In the genomic region with DNA sequence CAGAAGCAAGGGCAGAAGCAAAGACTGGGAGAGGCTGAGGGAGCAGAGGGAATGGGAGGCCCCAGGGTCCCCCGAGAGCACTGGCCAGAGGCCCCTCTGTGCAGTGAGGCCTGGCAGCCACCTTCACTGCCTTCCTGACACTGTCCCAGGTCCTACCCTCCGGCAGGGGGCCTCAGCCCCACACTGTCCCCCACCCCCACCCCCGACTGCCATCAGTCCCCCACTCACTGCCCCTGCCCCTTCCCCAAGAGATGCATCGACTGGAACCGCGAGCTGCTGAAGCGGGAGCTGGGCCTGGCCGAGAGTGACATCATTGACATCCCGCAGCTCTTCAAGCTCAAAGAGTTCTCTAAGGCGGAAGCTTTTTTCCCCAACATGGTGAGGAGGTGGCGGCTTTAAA, we compare ENCODE assay signal across 27 cellular contexts. TPM values are rescaled to one million over a fixed set of nuclear protein-coding genes. Genes with fewer than 3 reads are reported as not detected.
"Had no signal": no experiment of that assay in that cellular context is flagged by ENCODE, and none has a peak within 500 bp of the region (broad histone marks: within the 10 kb centered on the region; RNA-seq: fewer than 3 reads in every experiment).

No MANE protein-coding gene starts in this region.

- H3K27ac ChIP-seq: heart right ventricle, left ventricle myocardium inferior, parathyroid adenoma, upper lobe of left lung had no signal

- ATAC-seq: activated CD8-positive, alpha-beta T cell treated with anti-CD3 and anti-CD28 coated beads, Interleukin-2, amount 10 ng/mL, durations not matched to agents 7 days and 5 days; activated naive CD4-positive, alpha-beta T cell treated with anti-CD3 and anti-CD28 coated beads, Interleukin-2, amount 50 U/mL, for 72 hours; activated T-helper 17 cell treated with anti-CD3 and anti-CD28 coated beads, Interleukin-2, amount 50 U/mL, for 72 hours; heart right ventricle; natural killer cell; right cardiac atrium; stimulated activated naive CD8-positive, alpha-beta T cell treated with anti-CD3 and anti-CD28 coated beads, Interleukin-15, Interleukin-2, amounts not matched to agents 100 U/mL and 50 U/mL, for 24 hours had no signal

- DNase-seq: activated CD4-positive, alpha-beta T cell treated with anti-CD3 and anti-CD28 coated beads, Interleukin-2, amount 10 ng/mL, durations not matched to agents 7 days and 5 days; activated CD8-positive, alpha-beta T cell treated with anti-CD3 and anti-CD28 coated beads, Interleukin-2, amount 10 ng/mL, durations not matched to agents 7 days and 5 days; aorta; effector CD4-positive, alpha-beta T cell; foreskin fibroblast; heart right ventricle; immature natural killer cell; left ventricle myocardium inferior; natural killer cell; nucleus accumbens; right cardiac atrium; stimulated activated CD4-positive, alpha-beta T cell treated with anti-CD3 and anti-CD28 coated beads, Interleukin-12 subunit alpha, Interleukin-12 subunit beta, amount 100 ng/mL, for 4 hours; stimulated activated CD4-positive, alpha-beta T cell treated with anti-CD3 and anti-CD28 coated beads, Interleukin-4, amount 100 ng/mL, for 4 hours; stimulated activated naive CD8-positive, alpha-beta T cell treated with anti-CD3 and anti-CD28 coated beads, Interleukin-15, Interleukin-2, amounts not matched to agents 100 U/mL and 50 U/mL, for 24 hours; upper lobe of left lung had no signal

- H2AFZ ChIP-seq: parathyroid adenoma had no signal

- H3K9me3 ChIP-seq: upper lobe of left lung had no signal

- H3K4me3 ChIP-seq: heart right ventricle, left ventricle myocardium inferior, upper lobe of left lung had no signal

- H3K27me3 ChIP-seq: upper lobe of left lung had no signal

- H3K36me3 ChIP-seq: left ventricle myocardium inferior, upper lobe of left lung had no signal

- H3K4me1 ChIP-seq: heart right ventricle, left ventricle myocardium inferior, parathyroid adenoma, upper lobe of left lung had no signal

- H3K79me2 ChIP-seq: parathyroid adenoma had no signal

- H3K9ac ChIP-seq: parathyroid adenoma had no signal

RNA-seq across cellular contexts. Expression of a gene that starts 13.0 kb away (rescaled TPM):
- total RNA-seq: activated CD8-positive, alpha-beta T cell treated with anti-CD3 and anti-CD28 coated beads, Interleukin-2, amount 10 ng/mL, durations not matched to agents 7 days and 5 days; activated naive CD4-positive, alpha-beta T cell treated with anti-CD3 and anti-CD28 coated beads, Interleukin-2, amount 50 U/mL, for 72 hours; activated T-helper 17 cell treated with anti-CD3 and anti-CD28 coated beads, Interleukin-2, amount 50 U/mL, for 72 hours; aorta; cardiac septum; fibroblast of lung; heart right ventricle; kidney epithelial cell; left ventricle myocardium inferior; lung microvascular endothelial cell; mesothelial cell of epicardium; natural killer cell; pulmonary artery endothelial cell; right cardiac atrium; skeletal muscle tissue; subcutaneous adipose tissue; upper lobe of left lung had no signal
- polyA plus RNA-seq: adipose tissue, aorta, fibroblast of lung, heart right ventricle, right cardiac atrium had no signal

RNA-seq across cellular contexts. Expression of a gene that starts 51.0 kb away (rescaled TPM):
- total RNA-seq: fibroblast of lung, kidney epithelial cell, lung microvascular endothelial cell, mesothelial cell of epicardium, pulmonary artery endothelial cell had no signal
- polyA plus RNA-seq: aorta, fibroblast of lung had no signal
